13 cellular contexts compared by ENCODE assay signal in the genomic region with DNA sequence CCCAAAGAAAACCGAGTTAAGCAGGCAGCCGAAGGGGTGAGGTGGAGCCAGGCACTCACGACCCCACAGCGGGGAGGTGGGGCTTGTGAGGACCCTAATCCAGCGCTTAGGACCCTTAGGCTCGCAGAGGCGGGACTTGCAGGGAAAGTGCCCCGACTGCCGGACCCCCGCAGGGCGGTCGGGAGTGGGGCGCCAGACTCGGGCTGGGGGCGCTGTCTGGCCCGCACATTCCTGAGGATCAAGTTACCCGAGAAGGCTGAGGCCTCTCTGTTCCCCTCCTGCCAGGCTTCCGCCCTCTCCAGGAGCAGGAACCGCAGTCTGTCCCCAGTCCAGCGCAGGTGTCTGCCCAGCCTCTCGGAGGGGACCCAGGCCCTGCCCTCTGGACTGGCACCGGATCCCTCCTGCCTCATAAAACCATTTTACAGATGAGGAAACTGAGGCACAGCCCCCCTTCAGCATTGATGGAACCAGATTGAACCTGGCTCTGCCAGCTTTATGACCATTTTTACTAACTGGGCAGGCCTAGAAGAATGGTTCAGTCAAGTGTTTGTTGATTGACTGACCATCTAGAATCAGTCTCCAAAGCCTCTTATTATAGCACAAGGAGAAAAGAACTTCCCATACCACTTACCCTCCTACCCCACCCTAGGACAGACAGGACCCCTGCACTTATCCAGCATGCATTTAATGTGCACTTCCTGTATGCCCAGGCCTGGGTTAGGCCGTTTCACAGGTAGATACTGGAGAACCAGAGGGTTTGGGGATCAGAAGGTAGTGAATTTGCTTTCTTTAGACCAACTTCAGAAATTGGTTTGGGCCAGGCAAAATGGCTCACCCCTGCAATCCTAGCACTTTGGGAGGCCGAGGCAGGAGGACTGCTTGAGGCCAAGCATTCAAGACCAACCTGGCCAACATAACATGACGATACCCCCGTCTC. TPM values are rescaled to one million over a fixed set of nuclear protein-coding genes. Genes with fewer than 3 reads are reported as not detected.
DNase-seq lines count a peak whose midpoint lies in the region; ATAC-seq, FAIRE-seq and TF ChIP-seq lines count a peak whose summit lies in the region.
"Had no signal": no experiment of that assay in that cellular context is flagged by ENCODE, and none has a peak within 500 bp of the region (broad histone marks: within the 10 kb centered on the region; RNA-seq: fewer than 3 reads in every experiment).

No MANE protein-coding gene starts in this region.

- peak overlapping the region; percentile 84 for H2BK15ac ChIP-seq in mesenchymal stem cell (ENCODE audit: low read depth, poor library complexity, severe bottlenecking)

- H4K91ac ChIP-seq in mesenchymal stem cell (ENCODE audit: low read length): peak overlapping the region; percentile 9

- H2AFZ ChIP-seq in astrocyte (ENCODE audit: low read depth, low read length) (peak overlapping the region; percentile 47), mesenchymal stem cell (ENCODE audit: low read depth, low read length) (no peak overlapping the region)

- no peak for FAIRE-seq in astrocyte (lab: Jason Lieb, UNC)
- FAIRE-seq: A204.1 had no signal

- no peak for DNase-seq in T-helper 1 cell
- DNase-seq in astrocyte (ENCODE audit: low read depth): no peak
- no peak for DNase-seq in mesenchymal stem cell
- no peak for DNase-seq in thoracic aorta (ENCODE audit: low spot score)
- DNase-seq: amniotic stem cell, NCI-H1436 had no signal

- no peaks in the 10 kb centered on the region for H4K20me1 ChIP-seq in astrocyte (ENCODE audit: insufficient read depth, low read length)

- H2BK12ac ChIP-seq in mesenchymal stem cell (ENCODE audit: low read length in 2 of 2): peak overlapping the region; percentile 2 to 70

- 28% methylated on average over 26 of the region's 26 CpGs for WGBS in mesenchymal stem cell

- TF ChIP-seq CTCF in astrocyte (IDR thresholded peaks at IDR 0.05; ENCODE audit: insufficient read depth, low read depth, low read length) (no peak), thoracic aorta (IDR thresholded peaks at IDR 0.05) (no peak)

- H3K4me3 Mint-ChIP-seq in T-helper 1 cell treated with Interleukin-12 subunit alpha and Interleukin-12 subunit beta and Interleukin-4 antibody, amounts not matched to agents 30 μg/mL and 1 μg/mL, for 36 hours: no peak overlapping the region
- H3K4me3 Mint-ChIP-seq in astrocyte (ENCODE audit: unreplicated experiment): no peak overlapping the region

- H3K9me3 Mint-ChIP-seq in T-helper 1 cell treated with Interleukin-12 subunit alpha and Interleukin-12 subunit beta and Interleukin-4 antibody, amounts not matched to agents 30 μg/mL and 1 μg/mL, for 36 hours: no peaks in the 10 kb centered on the region
- no peaks in the 10 kb centered on the region for H3K9me3 Mint-ChIP-seq in astrocyte (ENCODE audit: unreplicated experiment)

- H3K9me3 ChIP-seq in astrocyte (ENCODE audit: insufficient read depth, low read depth, low read length) (no peaks in the 10 kb centered on the region), mesenchymal stem cell (ENCODE audit: control insufficient read depth, low read length) (no peaks in the 10 kb centered on the region), thoracic aorta (no peaks in the 10 kb centered on the region)

- no peaks in the 10 kb centered on the region for H3K27me3 Mint-ChIP-seq in T-helper 1 cell treated with Interleukin-12 subunit alpha and Interleukin-12 subunit beta and Interleukin-4 antibody, amounts not matched to agents 30 μg/mL and 1 μg/mL, for 36 hours (ENCODE audit: low read depth)
- H3K27me3 Mint-ChIP-seq in astrocyte (ENCODE audit: low read depth, unreplicated experiment): no peaks in the 10 kb centered on the region

- peak overlapping the region in 1 of 2 experiments; percentile 62 for H3K4ac ChIP-seq in mesenchymal stem cell (ENCODE audit: low read depth in 1 of 2, low read length in 2 of 2)

- H3K4me1 Mint-ChIP-seq in T-helper 1 cell treated with Interleukin-12 subunit alpha and Interleukin-12 subunit beta and Interleukin-4 antibody, amounts not matched to agents 30 μg/mL and 1 μg/mL, for 36 hours (ENCODE audit: low read depth): peaks cover 44% of the 10 kb centered on the region
- H3K4me1 Mint-ChIP-seq in astrocyte (ENCODE audit: low read depth, unreplicated experiment): peaks cover 17% of the 10 kb centered on the region

- peak overlapping the region; percentile 86 for H3K27ac Mint-ChIP-seq in T-helper 1 cell treated with Interleukin-12 subunit alpha and Interleukin-12 subunit beta and Interleukin-4 antibody, amounts not matched to agents 30 μg/mL and 1 μg/mL, for 36 hours
- H3K27ac Mint-ChIP-seq in astrocyte (ENCODE audit: unreplicated experiment): peak overlapping the region; percentile 62

- no peak overlapping the region for H3K14ac ChIP-seq in mesenchymal stem cell (ENCODE audit: low read length in 2 of 2)

- H3K4me3 ChIP-seq in astrocyte (ENCODE audit: insufficient read depth, low read depth, low read length) (no peak overlapping the region), mesenchymal stem cell (ENCODE audit: insufficient read depth in 1 of 2, low read depth in 1 of 2, low read length in 2 of 2) (no peak overlapping the region), thoracic aorta (no peak overlapping the region)

- ATAC-seq in thoracic aorta (ENCODE audit: insufficient number of reproducible peaks, low FRiP score, low read depth) (no peak), HG03520 (IDR thresholded peaks at IDR 0.05; ENCODE audit: unreplicated experiment) (no peak), GM19395 (IDR thresholded peaks at IDR 0.05; ENCODE audit: unreplicated experiment) (no peak), GM21619 (IDR thresholded peaks at IDR 0.05; ENCODE audit: unreplicated experiment) (no peak)
- ATAC-seq: esophagus mucosa had no signal

- peaks cover 11% of the 10 kb centered on the region for H3K36me3 Mint-ChIP-seq in T-helper 1 cell treated with Interleukin-12 subunit alpha and Interleukin-12 subunit beta and Interleukin-4 antibody, amounts not matched to agents 30 μg/mL and 1 μg/mL, for 36 hours (ENCODE audit: low read depth)
- H3K36me3 Mint-ChIP-seq in astrocyte (ENCODE audit: low read depth, unreplicated experiment): no peaks in the 10 kb centered on the region

- H4K8ac ChIP-seq in mesenchymal stem cell (ENCODE audit: low read length): peak overlapping the region; percentile 10

- H3K9ac ChIP-seq in astrocyte (ENCODE audit: low read length): peak overlapping the region; percentile 16
- H3K9ac ChIP-seq in mesenchymal stem cell (ENCODE audit: low read length): no peak overlapping the region

- H3K4me1 ChIP-seq in astrocyte (ENCODE audit: insufficient read depth, low read length) (peaks cover 34% of the 10 kb centered on the region), mesenchymal stem cell (ENCODE audit: control insufficient read depth, insufficient read depth, low read depth, low read length) (peaks cover 36% of the 10 kb centered on the region), thoracic aorta (ENCODE audit: control insufficient read depth in 1 of 2, low read depth in 2 of 2) (peaks cover 18 to 33% of the 10 kb centered on the region in 2 donors)

- peak overlapping the region; percentile 4 to 44 for H3K18ac ChIP-seq in mesenchymal stem cell (ENCODE audit: low read depth in 1 of 2, low read length in 2 of 2)

- no peaks in the 10 kb centered on the region for H3K27me3 ChIP-seq in astrocyte (ENCODE audit: insufficient read depth, low read length)
- no peaks in the 10 kb centered on the region for H3K27me3 ChIP-seq in mesenchymal stem cell (ENCODE audit: control insufficient read depth in 1 of 2, insufficient read depth in 1 of 2, low read length in 2 of 2)
- H3K27me3 ChIP-seq in thoracic aorta (replicated peaks; ENCODE audit: insufficient read depth): no peaks in the 10 kb centered on the region

- H2BK5ac ChIP-seq in mesenchymal stem cell (ENCODE audit: low read depth, low read length, poor library complexity, severe bottlenecking): peak overlapping the region; percentile 86

- H2BK120ac ChIP-seq in mesenchymal stem cell (ENCODE audit: low read depth, low read length): peak overlapping the region; percentile 12

- H3K36me3 ChIP-seq in astrocyte (ENCODE audit: insufficient read depth, low read length) (no peaks in the 10 kb centered on the region), mesenchymal stem cell (ENCODE audit: control insufficient read depth in 1 of 2, insufficient read depth in 2 of 2, low read depth in 1 of 2, low read length in 2 of 2) (no peaks in the 10 kb centered on the region), thoracic aorta (no peaks in the 10 kb centered on the region)

- peaks cover 3% of the 10 kb centered on the region for H3K79me1 ChIP-seq in mesenchymal stem cell (replicated peaks; ENCODE audit: low read length, poor library complexity, severe bottlenecking)

- H3K27ac ChIP-seq in astrocyte (ENCODE audit: low read depth, low read length) (no peak overlapping the region), mesenchymal stem cell (ENCODE audit: low read length, poor library complexity, severe bottlenecking) (peak overlapping the region; percentile 70), thoracic aorta (peak overlapping the region; percentile 62 to 66)
- H3K27ac ChIP-seq: HL-60 had no signal

- H3K79me2 ChIP-seq in astrocyte (ENCODE audit: insufficient read depth, low read length): no peaks in the 10 kb centered on the region

- peak overlapping the region; percentile 99 for H2AK5ac ChIP-seq in mesenchymal stem cell (ENCODE audit: low read length, severe bottlenecking)

- no peak overlapping the region for H3K23ac ChIP-seq in mesenchymal stem cell (ENCODE audit: low read length in 2 of 2)

- H3K4me2 ChIP-seq in astrocyte (ENCODE audit: low read length): peak overlapping the region; percentile 43
- H3K4me2 ChIP-seq in mesenchymal stem cell (ENCODE audit: low read length, poor library complexity, severe bottlenecking): peak overlapping the region; percentile 5

RNA-seq across cellular contexts. Expression of gene JUND, which starts 6.7 kb away (rescaled TPM):
- 151 and 161 TPM in 2 replicates for total RNA-seq in astrocyte
- 173 TPM for polyA plus RNA-seq in mesenchymal stem cell (2013, experiment 1 of 2)
- polyA plus RNA-seq in mesenchymal stem cell (2013, experiment 2 of 2): 178 TPM
- 100 to 1,000 TPM; 643 to 922 TPM for total RNA-seq in thoracic aorta

RNA-seq across cellular contexts. Expression of gene IQCN, which starts 13.9 kb away (rescaled TPM):
- total RNA-seq in astrocyte (1.3 and 1.7 TPM in 2 replicates), thoracic aorta (10 to 100 TPM in 1 of 2 donors, 1 to 10 TPM in 1; 8.7 to 29.2 TPM)
- polyA plus RNA-seq in mesenchymal stem cell (2013, experiment 1 of 2): 0.30 TPM
- polyA plus RNA-seq in mesenchymal stem cell (2013, experiment 2 of 2): 0.33 TPM

RNA-seq across cellular contexts. Expression of gene LSM4, which starts 34.8 kb away (rescaled TPM):
- total RNA-seq in astrocyte (102 and 127 TPM in 2 replicates), thoracic aorta (10 to 100 TPM; 74.8 to 90.2 TPM)
- 97.6 TPM for polyA plus RNA-seq in mesenchymal stem cell (2013, experiment 1 of 2)
- 98.6 TPM for polyA plus RNA-seq in mesenchymal stem cell (2013, experiment 2 of 2)

RNA-seq across cellular contexts. Expression of gene PGPEP1, which starts 52.3 kb away (rescaled TPM):
- total RNA-seq in astrocyte (20.6 and 28.4 TPM in 2 replicates), thoracic aorta (10 to 100 TPM; 23.7 TPM)
- polyA plus RNA-seq in mesenchymal stem cell (2013, experiment 1 of 2): 69.3 TPM
- 64.4 TPM for polyA plus RNA-seq in mesenchymal stem cell (2013, experiment 2 of 2)
